In the genomic region with DNA sequence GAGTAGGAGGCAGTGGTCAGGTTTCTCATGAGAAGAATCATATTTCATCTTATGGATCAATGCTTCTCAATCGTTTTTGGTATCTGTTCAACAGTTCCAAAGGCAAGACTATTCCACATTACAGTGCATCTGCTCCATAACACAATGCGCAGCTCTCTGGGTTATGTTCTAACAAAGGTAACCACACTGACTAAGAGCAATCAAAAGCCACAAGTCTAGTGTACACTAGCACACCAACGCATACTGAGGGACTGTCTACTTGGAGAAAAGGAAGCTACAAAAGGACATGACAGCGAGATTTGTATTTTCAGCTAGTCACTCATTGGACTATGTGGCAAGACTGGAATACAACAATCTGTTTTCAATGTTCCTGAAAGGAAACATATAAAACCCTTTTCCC, we compare ENCODE assay signal across 28 cellular contexts. TPM values are rescaled to one million over a fixed set of nuclear protein-coding genes. Genes with fewer than 3 reads are reported as not detected.
A peak's percentile ranks its signal among the peaks of the same experiment; 100 is the strongest.
DNase-seq lines count a peak whose midpoint lies in the region; ATAC-seq, FAIRE-seq and TF ChIP-seq lines count a peak whose summit lies in the region.
"Had no signal": no experiment of that assay in that cellular context is flagged by ENCODE, and none has a peak within 500 bp of the region (broad histone marks: within the 10 kb centered on the region; RNA-seq: fewer than 3 reads in every experiment).

No MANE protein-coding gene starts in this region.

- H3K79me2 ChIP-seq in GM12878 (ENCODE audit: control insufficient read depth, insufficient read depth, low read length), result peaks cover 53% of the 10 kb centered on the region

- TF ChIP-seq CTCF in GM12878 (IDR thresholded peaks at IDR 0.05 in 2 of 3, conservative IDR thresholded peaks at IDR 0.05 in 1 of 3; ENCODE audit: control insufficient read depth in 2 of 3, extremely low read depth in 1 of 3, insufficient read depth in 1 of 3, low read depth in 3 of 3, low read length in 3 of 3) (no peak), natural killer cell (IDR thresholded peaks at IDR 0.05) (no peak)

- SMC1A ChIA-PET in GM12878 (lab: Charles Lee; ENCODE audit: uncharacterized antibody, unreplicated experiment), result interaction anchor here (1.2 kb wide), 1 partner anchor 11 kb away, joined by 3 read pairs; no protein-coding TSS in a partner anchor

- H3K36me3 ChIP-seq in GM12878 (ENCODE audit: control insufficient read depth in 2 of 2, insufficient read depth in 2 of 2, low read length in 1 of 2), result peaks cover 5 to 20% of the 10 kb centered on the region in 2 experiments

- no peak overlapping the region for H3K27ac ChIP-seq in GM12878 (ENCODE audit: control insufficient read depth, insufficient read depth)
- H3K27ac ChIP-seq: HL-60, parathyroid adenoma, spleen had no signal

- CTCF ChIA-PET in GM12878 (lab: Yijun Ruan, JAX), result interaction anchor here (0.7 kb wide), 1 partner anchor 100 kb away, joined by 3 read pairs; no protein-coding TSS in a partner anchor

- POLR2A ChIA-PET in GM12878 (lab: Charles Lee), result interaction anchor here (1.3 kb wide), 1 partner anchor 10 kb away, joined by 3 read pairs; no protein-coding TSS in a partner anchor

- no peak for TF ChIP-seq EP300 in GM12878 (IDR thresholded peaks at IDR 0.05; ENCODE audit: borderline replicate concordance in 1 of 2, control insufficient read depth in 1 of 2, low read depth in 2 of 2, low read length in 2 of 2)

- WGBS in GM12878 (ENCODE audit: insufficient coverage, insufficient replicate concordance, low lambda C conversion rate, missing lambda C conversion rate), result 88% methylated on average over 4 of the region's 4 CpGs

- TF ChIP-seq RAD21 in GM12878 (IDR thresholded peaks at IDR 0.05; ENCODE audit: insufficient read depth, low read depth, low read length), result no peak

- H3K27ac Mint-ChIP-seq in natural killer cell, result peak overlapping the region; percentile 0 to 47
- H3K27ac Mint-ChIP-seq: CD8-positive, alpha-beta T cell; nephron had no signal

- no peak overlapping the region for H3K4me3 Mint-ChIP-seq in natural killer cell
- H3K4me3 Mint-ChIP-seq: CD8-positive, alpha-beta T cell; H9; nephron had no signal

- BruUV-seq in GM12878 (replicated peaks; lab: Mats Ljungman, UMichigan), result no TSS peak

- ATAC-seq in GM12878, result no peak
- ATAC-seq in natural killer cell, result peak in 1 of 3 donors; percentile 40
- ATAC-seq: CD8-positive, alpha-beta T cell; HepG2; Panc1; right cardiac atrium had no signal

- FAIRE-seq in GM19239 (lab: Jason Lieb, UNC) (peak; percentile 75), GM12878 (lab: Jason Lieb, UNC) (peak; percentile 75)
- FAIRE-seq: HepG2 had no signal

- intact Hi-C loops in GM12878 (cut with micrococcal nuclease; ENCODE audit: unreplicated experiment) (no loop called here), natural killer cell (cut with micrococcal nuclease) (loop anchor here (5.0 kb wide), 1 partner anchor 34 kb away; a partner anchor contains a TSS)

- RAD21 ChIA-PET in GM12878 (lab: Charles Lee; ENCODE audit: unreplicated experiment), result no interaction called here

- no peaks in the 10 kb centered on the region for H3K27me3 ChIP-seq in GM12878 (replicated peaks in 1 of 2; ENCODE audit: control insufficient read depth in 2 of 2, insufficient read depth in 2 of 2, low read length in 1 of 2)
- H3K27me3 ChIP-seq: spleen had no signal

- H3K27me3 Mint-ChIP-seq in natural killer cell (ENCODE audit: low read depth in 2 of 2), result no peaks in the 10 kb centered on the region

- in situ Hi-C loops in GM12878 (cut with MboI), result no loop called here

- no peak overlapping the region for H3K9ac ChIP-seq in GM12878 (ENCODE audit: control insufficient read depth, insufficient read depth, low read length)
- H3K9ac ChIP-seq: parathyroid adenoma had no signal

- no peaks in the 10 kb centered on the region for H3K9me3 Mint-ChIP-seq in natural killer cell
- H3K9me3 Mint-ChIP-seq: CD8-positive, alpha-beta T cell; H9; nephron had no signal

- peaks cover 39 to 67% of the 10 kb centered on the region in 2 donors for H3K4me1 Mint-ChIP-seq in natural killer cell

- H2AFZ ChIP-seq in GM12878 (ENCODE audit: control insufficient read depth, low read depth, low read length), result no peak overlapping the region
- H2AFZ ChIP-seq: parathyroid adenoma had no signal

- H3K4me3 ChIP-seq in GM12878, result no peak overlapping the region
- H3K4me3 ChIP-seq: spleen had no signal

- H4K20me1 ChIP-seq in GM12878 (ENCODE audit: control insufficient read depth, insufficient read depth), result no peaks in the 10 kb centered on the region

- H3K36me3 Mint-ChIP-seq in natural killer cell, result peaks cover 9% of the 10 kb centered on the region

- no peak overlapping the region for H3K4me2 ChIP-seq in GM12878 (ENCODE audit: control insufficient read depth, insufficient read depth)

- DNase-seq in CD1c-positive myeloid dendritic cell (ENCODE audit: extremely low spot score) (peak; percentile 11), GM19239 (ENCODE audit: insufficient read length, low spot score) (no peak), GM12878 (ENCODE audit: low read depth, low spot score) (no peak), natural killer cell (no peak), NK-92 (lab: John Stamatoyannopoulos, UW; ENCODE audit: unreplicated experiment) (no peak), NCI-H1930 (lab: John Stamatoyannopoulos, UW) (no peak), NCI-H526 treated with DMSO at 0.1 percent for 48 hours (lab: John Stamatoyannopoulos, UW) (no peak)
- DNase-seq: activated CD4-positive, alpha-beta T cell treated with anti-CD3 and anti-CD28 coated beads, Interleukin-2, amount 50 U/mL, for 4 hours; activated gamma-delta T cell treated with Interleukin-2 at 50 U/mL for 16 hours; activated T-cell treated with anti-CD3 and anti-CD28 coated beads for 4 hours; CD8-positive, alpha-beta T cell; cortex of kidney; DMS153; H9; islet precursor cell; NCI-H2081 treated with DMSO at 0.1 percent for 48 hours; NCI-H524; right cardiac atrium; SHP77 treated with DMSO at 0.1 percent for 48 hours; spleen; stimulated activated CD4-positive, alpha-beta T cell treated with anti-CD3 and anti-CD28 coated beads, Interleukin-4, amount 100 ng/mL, for 4 hours; stimulated activated naive CD4-positive, alpha-beta T cell treated with Interleukin-2 at 50 U/mL for 16 hours; T1000 had no signal

- H3K4me1 ChIP-seq in GM12878 (ENCODE audit: control insufficient read depth, insufficient read depth, low read length), result no peaks in the 10 kb centered on the region

- H3K9me3 ChIP-seq in GM12878 (replicated peaks; ENCODE audit: control insufficient read depth, insufficient read depth, low read length), result no peaks in the 10 kb centered on the region; the same call in 2 of the 3 replicates
- H3K9me3 ChIP-seq: spleen had no signal

- no peak for TF ChIP-seq POLR2A in GM12878 (IDR thresholded peaks at IDR 0.05; ENCODE audit: low read depth, low read length)

TF ChIP-seq in GM12878, 131 proteins besides CTCF, POLR2A, EP300 and RAD21:
- TF ChIP-seq RUNX3 (IDR thresholded peaks at IDR 0.05; ENCODE audit: low read length) (peak; percentile 31; the same call in 1 of the 2 replicates), ZNF217 (IDR thresholded peaks at IDR 0.05) (no peak), RB1 (IDR thresholded peaks at IDR 0.05; ENCODE audit: borderline replicate concordance) (no peak), MEF2A (IDR thresholded peaks at IDR 0.05; ENCODE audit: insufficient read depth, low read depth, low read length) (no peak)

RNA-seq across cellular contexts. Expression of a gene that starts 35.8 kb away (rescaled TPM):
- 194 and 205 TPM in 2 replicates for total RNA-seq in GM12878 (2013; cell fraction: nucleolus; rRNA removed)
- 26.8 and 30.1 TPM in 2 replicates for total RNA-seq in GM12878 (2014; rRNA removed)
- total RNA-seq in GM12878 (2014; rRNA removed; fragmentation: Illumina TruSeq; extraction: Trizol), result 40.9 and 44.0 TPM in 2 replicates
- 36.3 and 39.3 TPM in 2 replicates for total RNA-seq in GM12878 (2021)
- polyA plus RNA-seq in GM12878 (2011; ENCODE audit: low read depth), result 19.4 TPM
- 30.2 and 34.9 TPM in 2 replicates for polyA plus RNA-seq in GM12878 (2011; rRNA removed)
- 19.5 and 20.7 TPM in 2 replicates for polyA plus RNA-seq in GM12878 (2011; cell fraction: cytosol; rRNA removed)
- polyA plus RNA-seq in GM12878 (2011; cell fraction: nucleus; rRNA removed), result 30.7 and 35.8 TPM in 2 replicates
- 20.4 and 24.3 TPM in 2 replicates for polyA plus RNA-seq in GM12878 (2012)
- 44.9 and 52.2 TPM in 2 replicates for polyA plus RNA-seq in GM12878 (2014; fragmentation: Illumina TruSeq; extraction: Trizol)
- polyA plus RNA-seq in GM12878 (2014; fragmentation: Nextera tagmentation; extraction: Ambion mirVana), result 1 to 10 TPM; 8.4 to 8.5 TPM
- 19.1 and 22.2 TPM in 2 replicates for polyA plus RNA-seq in GM12878 (2014; rRNA removed)
- polyA plus RNA-seq in GM12878 (2016; fragmentation: Nextera tagmentation; extraction: Ambion mirVana), result 10 to 100 TPM; 21.6 to 21.9 TPM
- 51.7 and 65.0 TPM in 2 replicates for polyA minus RNA-seq in GM12878 (2011; rRNA and poly(A)+ RNA removed)
- polyA minus RNA-seq in GM12878 (2011; cell fraction: cytosol; rRNA and poly(A)+ RNA removed), result 24.2 and 25.0 TPM in 2 replicates
- polyA minus RNA-seq in GM12878 (2011; cell fraction: nucleus; rRNA and poly(A)+ RNA removed), result 33.9 and 56.1 TPM in 2 replicates
- total RNA-seq in natural killer cell, result 100 to 1,000 TPM in 1 of 3 donors, 10 to 100 TPM in 2; 86.5 to 104 (median 95.9) TPM
